8 cellular contexts compared by ENCODE assay signal in the genomic region with DNA sequence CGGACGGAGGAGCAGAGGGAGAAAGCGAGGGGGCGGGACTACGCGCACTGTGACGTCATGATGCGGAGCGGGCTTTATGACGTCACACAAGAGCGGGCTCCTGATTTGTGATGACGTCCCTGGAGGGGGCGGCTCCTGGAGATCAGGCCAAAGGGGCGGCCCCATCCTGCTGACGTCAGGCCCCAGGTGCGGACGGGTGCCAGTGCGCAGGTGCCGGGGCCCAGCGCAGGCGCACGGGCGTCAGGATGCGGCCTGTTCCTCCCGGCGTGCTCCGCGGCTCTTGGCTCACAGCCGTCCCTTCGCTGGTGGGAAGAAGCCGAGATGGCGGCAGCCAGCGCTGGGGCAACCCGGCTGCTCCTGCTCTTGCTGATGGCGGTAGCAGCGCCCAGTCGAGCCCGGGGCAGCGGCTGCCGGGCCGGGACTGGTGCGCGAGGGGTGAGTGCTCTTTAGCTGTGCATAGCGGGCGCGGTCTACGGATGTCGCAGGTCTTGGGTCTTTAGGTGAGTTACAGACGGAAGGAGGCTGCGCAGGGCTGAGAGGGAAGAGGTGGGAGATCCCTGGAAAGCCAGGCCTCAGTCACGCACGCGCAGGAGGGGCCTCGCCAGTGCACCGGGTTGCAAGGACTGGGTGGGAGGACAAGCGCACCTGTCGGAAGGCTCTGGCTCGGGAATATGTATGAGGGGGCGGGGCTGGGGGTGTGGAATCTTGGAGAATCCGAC. TPM values are rescaled to one million over a fixed set of nuclear protein-coding genes. Genes with fewer than 3 reads are reported as not detected.
A peak's percentile ranks its signal among the peaks of the same experiment; 100 is the strongest.
DNase-seq lines count a peak whose midpoint lies in the region; ATAC-seq and TF ChIP-seq lines count a peak whose summit lies in the region.

A gene (plus strand): TSS at position 284 of the 719 bp plus-strand sequence. CDS start 38 bp downstream, at position 322.
A gene (minus strand): TSS at position 625 of the 719 bp plus-strand sequence. CDS start 460 bp downstream, at position 165.

- intact Hi-C loops in esophagus muscularis mucosa (cut with DNase I): no loop called here

- TF ChIP-seq EP300 in esophagus muscularis mucosa (IDR thresholded peaks at IDR 0.05): no peak

- H3K36me3 ChIP-seq in OCI-LY3 (replicated peaks; ENCODE audit: low read depth, low read length) (peaks cover 23% of the 10 kb centered on the region), esophagus muscularis mucosa (peaks cover 17 to 31% (median 30%) of the 10 kb centered on the region in 4 donors)

- H3K4me3 ChIP-seq in OCI-LY3 (ENCODE audit: low read length) (peak within 1 kb of the TSS; percentile 89), esophagus muscularis mucosa (peak within 1 kb of the TSS; percentile 79 to 96 (median 82))

- peak within 1 kb of the TSS; percentile 74 for H3K4me2 ChIP-seq in OCI-LY3 (ENCODE audit: low read length)

- H3K9me3 Mint-ChIP-seq in activated T-cell treated with anti-CD3 and anti-CD28 coated beads, Interleukin-2, amount 50 U/mL, for 4 hours: no peaks in the 10 kb centered on the region

- H3K27ac ChIP-seq in OCI-LY3 (ENCODE audit: low read length) (peak within 1 kb of the TSS; percentile 61), esophagus muscularis mucosa (replicated peaks in 1 of 4) (peak within 1 kb of the TSS; percentile 70 to 81 (median 74))

- H3K9me3 ChIP-seq in OCI-LY3 (ENCODE audit: insufficient read depth, low read length) (no peaks in the 10 kb centered on the region), esophagus muscularis mucosa (no peaks in the 10 kb centered on the region)

- H3K4me3 Mint-ChIP-seq in activated T-cell treated with anti-CD3 and anti-CD28 coated beads, Interleukin-2, amount 50 U/mL, for 4 hours: peak within 1 kb of the TSS; percentile 93

- DNase-seq in COLO829 (ENCODE audit: low spot score) (peak; percentile 99), HUDEP-2 (lab: John Stamatoyannopoulos, UW; ENCODE audit: unreplicated experiment in 76 of 76) (peak in 74 of 76 experiments; percentile 57 to 94 (median 86)), esophagus muscularis mucosa (ENCODE audit: extremely low spot score) (peak; percentile 96), myocyte (ENCODE audit: low read depth) (peak; percentile 90)
- DNase-seq in activated T-cell treated with anti-CD3 and anti-CD28 coated beads, Interleukin-2, amount 50 U/mL, for 4 hours: peak; percentile 88
- peak; percentile 83 for DNase-seq in stimulated activated CD8-positive, alpha-beta memory T cell treated with anti-CD3 and anti-CD28 coated beads, Interleukin-7, amount 100 ng/mL, for 24 hours (ENCODE audit: low read depth)

- H3K79me2 ChIP-seq in OCI-LY3 (ENCODE audit: low read length): peaks cover 38% of the 10 kb centered on the region

- TF ChIP-seq POLR2A in esophagus muscularis mucosa (IDR thresholded peaks at IDR 0.05; ENCODE audit: low read depth): peak; percentile 51

- H3K36me3 Mint-ChIP-seq in activated T-cell treated with anti-CD3 and anti-CD28 coated beads, Interleukin-2, amount 50 U/mL, for 4 hours (ENCODE audit: insufficient read depth): peaks cover 6% of the 10 kb centered on the region

- H3K9ac ChIP-seq in OCI-LY3 (ENCODE audit: low read length): peak within 1 kb of the TSS; percentile 93

- WGBS in esophagus muscularis mucosa: 1% methylated on average over 26 of the region's 60 CpGs

- H4K20me1 ChIP-seq in OCI-LY3 (ENCODE audit: insufficient read depth, low read length): peaks cover 15% of the 10 kb centered on the region

- peaks cover 19% of the 10 kb centered on the region for H3K4me1 Mint-ChIP-seq in activated T-cell treated with anti-CD3 and anti-CD28 coated beads, Interleukin-2, amount 50 U/mL, for 4 hours (ENCODE audit: low read depth)

- peaks cover 18% of the 10 kb centered on the region for H3K4me1 ChIP-seq in OCI-LY3 (ENCODE audit: low read length)
- peaks cover 18 to 34% (median 24%) of the 10 kb centered on the region in 4 donors for H3K4me1 ChIP-seq in esophagus muscularis mucosa

- H2AFZ ChIP-seq in OCI-LY3 (ENCODE audit: low read depth, low read length): peak within 1 kb of the TSS; percentile 86

- H3K27me3 ChIP-seq in OCI-LY3 (ENCODE audit: low read depth, low read length): no peaks in the 10 kb centered on the region
- H3K27me3 ChIP-seq in esophagus muscularis mucosa: no peaks in the 10 kb centered on the region

- ATAC-seq in GM21367 (IDR thresholded peaks at IDR 0.05; ENCODE audit: unreplicated experiment): peak; percentile 57
- ATAC-seq in activated T-cell treated with anti-CD3 and anti-CD28 coated beads, Interleukin-2, amount 50 U/mL, for 4 hours: peak; percentile 95

- no peak for TF ChIP-seq CTCF in OCI-LY3 (IDR thresholded peaks at IDR 0.05; ENCODE audit: low read depth, low read length)
- peak in 1 of 3 experiments; percentile 25 for TF ChIP-seq CTCF in esophagus muscularis mucosa (IDR thresholded peaks at IDR 0.05)

- H3K27me3 Mint-ChIP-seq in activated T-cell treated with anti-CD3 and anti-CD28 coated beads, Interleukin-2, amount 50 U/mL, for 4 hours (ENCODE audit: low read depth): no peaks in the 10 kb centered on the region

RNA-seq across cellular contexts. Expression of the first gene that starts in this region (rescaled TPM):
- 100 to 1,000 TPM; 111 to 122 (median 117) TPM for total RNA-seq in activated T-cell treated with anti-CD3 and anti-CD28 coated beads, Interleukin-2, amount 50 U/mL, for 4 hours
- total RNA-seq in esophagus muscularis mucosa (10 to 100 TPM; 41.1 to 79.1 (median 59.7) TPM), myocyte (207 and 210 TPM in 2 replicates)
- 162 TPM for polyA plus RNA-seq in myocyte (2012)

RNA-seq across cellular contexts. Expression of the second gene that starts in this region (rescaled TPM):
- under 1 TPM; 0.26 to 0.84 (median 0.66) TPM for total RNA-seq in activated T-cell treated with anti-CD3 and anti-CD28 coated beads, Interleukin-2, amount 50 U/mL, for 4 hours
- under 1 TPM in 2 of 4 donors, not detected in 2; 0.32 to 0.52 TPM for total RNA-seq in esophagus muscularis mucosa
- 1.5 and 3.0 TPM in 2 replicates for total RNA-seq in myocyte
- polyA plus RNA-seq in myocyte (2012): 1.9 TPM

Comparison
In these comparisons a context has a peak if more than half of its experiments do, and no peak if none do; other contexts are left out.
1. Peak in every context shown above with its lines: DNase-seq, ATAC-seq, H3K4me3 ChIP-seq and H3K27ac ChIP-seq.